28 cellular contexts compared by ENCODE assay signal in genomic region chr6:157207521-157208076, GRCh38.
"Had no signal": no experiment of that assay in that cellular context is flagged by ENCODE, and none has a peak within 500 bp of the region (broad histone marks: within the 10 kb centered on the region; RNA-seq: fewer than 3 reads in every experiment).

No MANE protein-coding gene starts in this region.

- H3K4me3 ChIP-seq: adrenal gland, breast epithelium, cardiac muscle cell, colonic mucosa, esophagus muscularis mucosa, gastrocnemius medialis, heart left ventricle had no signal

- DNase-seq: activated CD4-positive, alpha-beta memory T cell treated with anti-CD3 and anti-CD28 coated beads for 36 hours; activated CD4-positive, alpha-beta T cell treated with anti-CD3 and anti-CD28 coated beads for 36 hours; activated CD4-positive, alpha-beta T cell treated with anti-CD3 and anti-CD28 coated beads, Interleukin-2, amount 10 ng/mL, durations not matched to agents 24 days and 14 days; activated CD4-positive, CD25-positive, alpha-beta regulatory T cell; activated CD4-positive, CD25-positive, alpha-beta regulatory T cell treated with anti-CD3 and anti-CD28 coated beads, Interleukin-2, amount 50 U/mL, for 72 hours; activated CD8-positive, alpha-beta memory T cell treated with anti-CD3 and anti-CD28 coated beads, Interleukin-2, amount 10 ng/mL, durations not matched to agents 7 days and 5 days; activated CD8-positive, alpha-beta memory T cell treated with anti-CD3 and anti-CD28 coated beads, Interleukin-2, amount 50 U/mL, for 4 hours; activated CD8-positive, alpha-beta T cell treated with anti-CD3 and anti-CD28 coated beads, Interleukin-2, amount 10 ng/mL, durations not matched to agents 7 days and 5 days; activated naive CD4-positive, alpha-beta T cell treated with anti-CD3 and anti-CD28 coated beads for 36 hours; activated naive CD8-positive, alpha-beta T cell treated with anti-CD3 and anti-CD28 coated beads for 36 hours; activated naive CD8-positive, alpha-beta T cell treated with anti-CD3 and anti-CD28 coated beads, Interleukin-2, amount 50 U/mL, for 24 hours; activated T-cell treated with anti-CD3 and anti-CD28 coated beads, Interleukin-2, amount 50 U/mL, for 1 hour; activated T-cell treated with anti-CD3 and anti-CD28 coated beads, Interleukin-2, amount 50 U/mL, for 48 hours; adrenal gland; amygdala; central memory CD4-positive, alpha-beta T cell; cerebellar nuclear complex; colonic mucosa; effector memory CD4-positive, alpha-beta T cell; endodermal cell; foreskin keratinocyte; gastrocnemius medialis; glutamatergic neuron; heart left ventricle; T-helper 2 cell had no signal

- H3K4me1 ChIP-seq: breast epithelium, colonic mucosa, foreskin keratinocyte, gastrocnemius medialis, heart left ventricle had no signal

- H3K9me3 ChIP-seq: adrenal gland, breast epithelium, colonic mucosa, esophagus muscularis mucosa, gastrocnemius medialis, heart left ventricle had no signal

- H3K27me3 ChIP-seq: adrenal gland, breast epithelium, cardiac muscle cell, colonic mucosa, esophagus muscularis mucosa, foreskin keratinocyte, gastrocnemius medialis, heart left ventricle had no signal

- ATAC-seq: activated CD4-positive, alpha-beta T cell treated with anti-CD3 and anti-CD28 coated beads for 36 hours; activated CD8-positive, alpha-beta memory T cell treated with anti-CD3 and anti-CD28 coated beads, Interleukin-2, amount 10 ng/mL, durations not matched to agents 7 days and 5 days; activated CD8-positive, alpha-beta T cell treated with anti-CD3 and anti-CD28 coated beads, Interleukin-2, amount 10 ng/mL, durations not matched to agents 7 days and 5 days; activated naive CD8-positive, alpha-beta T cell treated with anti-CD3 and anti-CD28 coated beads, Interleukin-2, amount 50 U/mL, for 24 hours; foreskin keratinocyte; gastrocnemius medialis had no signal

- H3K36me3 ChIP-seq: colonic mucosa had no signal

- H3K27ac ChIP-seq: adrenal gland, breast epithelium, cardiac muscle cell, colonic mucosa, esophagus muscularis mucosa, foreskin keratinocyte, gastrocnemius medialis, heart left ventricle had no signal
